Comparison of ENCODE assay signal across 25 cellular contexts in genomic region chr16:9860876-9861275, GRCh38.
A peak's percentile ranks its signal among the peaks of the same experiment; 100 is the strongest.
DNase-seq lines count a peak whose midpoint lies in the region; ATAC-seq, FAIRE-seq and TF ChIP-seq lines count a peak whose summit lies in the region.
"Had no signal": no experiment of that assay in that cellular context is flagged by ENCODE, and none has a peak within 500 bp of the region (broad histone marks: within the 10 kb centered on the region; RNA-seq: fewer than 3 reads in every experiment).

No MANE protein-coding gene starts in this region.

- WGBS in endodermal cell (ENCODE audit: insufficient coverage in 1 of 2, insufficient read length in 1 of 2), 2 experiments: 90 to 95% methylated on average over 2 of the region's 2 CpGs

- H3K36me3 Mint-ChIP-seq in endodermal cell (ENCODE audit: low read depth): no peaks in the 10 kb centered on the region
- H3K36me3 Mint-ChIP-seq: CD4-positive, CD25-positive, alpha-beta regulatory T cell; CD8-positive, alpha-beta memory T cell had no signal

- no peak overlapping the region for H3K27ac ChIP-seq in endodermal cell (ENCODE audit: low read depth, low read length)

- H3K36me3 ChIP-seq in bronchial epithelial cell (ENCODE audit: control insufficient read depth, insufficient read depth, low read length) (no peaks in the 10 kb centered on the region), endodermal cell (ENCODE audit: control insufficient read depth, insufficient read depth, low read length) (no peaks in the 10 kb centered on the region)

- H3K9ac ChIP-seq in endodermal cell (ENCODE audit: extremely low read depth, low read length, poor library complexity, severe bottlenecking): no peak overlapping the region

- DNase-seq in AG10803 (ENCODE audit: low read depth) (peak; percentile 25), NB4 (ENCODE audit: low read depth) (peak; percentile 29), bronchial epithelial cell (ENCODE audit: low read depth) (peak; percentile 31), fibroblast of mammary gland (ENCODE audit: low read depth) (peak; percentile 51), endodermal cell (no peak), KBM-7 (no peak)
- DNase-seq: 8988T; C1 segment of cervical spinal cord; CD4-positive, CD25-positive, alpha-beta regulatory T cell; CD8-positive, alpha-beta memory T cell; COR-L47; DMS 273 treated with DMSO at 0.1 percent for 48 hours; DMS53; DND-41; EL; HFFc6 had no signal

- H3K4me3 ChIP-seq in AG10803 (ENCODE audit: low read length) (no peak overlapping the region), NB4 (ENCODE audit: low read depth, low read length) (no peak overlapping the region), bronchial epithelial cell (ENCODE audit: low read depth, low read length) (no peak overlapping the region), fibroblast of mammary gland (ENCODE audit: control insufficient read depth, low read depth, low read length) (no peak overlapping the region), endodermal cell (ENCODE audit: low read length) (no peak overlapping the region)
- H3K4me3 ChIP-seq: GM23338 had no signal

- FAIRE-seq in bronchial epithelial cell (lab: Jason Lieb, UNC): no peak
- FAIRE-seq: GM12892, GM18507, H54, HepG2 had no signal

- H3K27me3 Mint-ChIP-seq in endodermal cell (ENCODE audit: insufficient read depth): peaks cover 3% of the 10 kb centered on the region
- H3K27me3 Mint-ChIP-seq: CD4-positive, CD25-positive, alpha-beta regulatory T cell had no signal

- no peak overlapping the region for H3K27ac Mint-ChIP-seq in endodermal cell
- H3K27ac Mint-ChIP-seq: B cell; CD4-positive, CD25-positive, alpha-beta regulatory T cell; CD8-positive, alpha-beta memory T cell; GM23338; HFFc6 had no signal

- no peak for ATAC-seq in HG02885 (IDR thresholded peaks at IDR 0.05; ENCODE audit: poor library complexity, unreplicated experiment)
- no peak for ATAC-seq in HG03196 (IDR thresholded peaks at IDR 0.05; ENCODE audit: unreplicated experiment)
- ATAC-seq: GM23338, HCT116, HepG2 had no signal

- in situ Hi-C loops in KBM-7 (cut with MboI; ENCODE audit: low pct_unique_long_range_greater_than_20kb, low sequenced_read_pairs): no loop called here

- H3K27me3 ChIP-seq in bronchial epithelial cell (ENCODE audit: control insufficient read depth, insufficient read depth, low read length): no peaks in the 10 kb centered on the region
- no peaks in the 10 kb centered on the region for H3K27me3 ChIP-seq in endodermal cell (ENCODE audit: control insufficient read depth, insufficient read depth, low read length, poor library complexity, severe bottlenecking)

- H3K9me3 Mint-ChIP-seq in endodermal cell: no peaks in the 10 kb centered on the region
- H3K9me3 Mint-ChIP-seq: GM23338 had no signal

- H3K9me3 ChIP-seq in endodermal cell (ENCODE audit: control insufficient read depth, low read length): no peaks in the 10 kb centered on the region

- H3K4me1 Mint-ChIP-seq in endodermal cell: peaks cover 15% of the 10 kb centered on the region
- H3K4me1 Mint-ChIP-seq: B cell; CD4-positive, CD25-positive, alpha-beta regulatory T cell; CD8-positive, alpha-beta memory T cell had no signal

- no peak overlapping the region for H3K4me3 Mint-ChIP-seq in endodermal cell
- H3K4me3 Mint-ChIP-seq: B cell; CD4-positive, CD25-positive, alpha-beta regulatory T cell; CD8-positive, alpha-beta memory T cell; GM23338; HFFc6 had no signal

- H3K4me1 ChIP-seq in endodermal cell (ENCODE audit: control insufficient read depth, insufficient read depth, low read length): peaks cover 13% of the 10 kb centered on the region

- TF ChIP-seq CTCF in AG10803 (conservative IDR thresholded peaks at IDR 0.05; ENCODE audit: low read length) (no peak), NB4 (IDR thresholded peaks at IDR 0.05; ENCODE audit: low read depth, low read length) (no peak), bronchial epithelial cell (IDR thresholded peaks at IDR 0.05; ENCODE audit: insufficient read depth, low read length, severe bottlenecking) (no peak), fibroblast of mammary gland (conservative IDR thresholded peaks at IDR 0.05; ENCODE audit: control insufficient read depth, insufficient read depth, low read depth, low read length) (no peak), endodermal cell (conservative IDR thresholded peaks at IDR 0.05) (no peak)

- TF ChIP-seq POLR2A in NB4 (IDR thresholded peaks at IDR 0.05; ENCODE audit: extremely low read depth, insufficient read length): no peak

Comparison
In these comparisons a context has a peak if more than half of its experiments do, and no peak if none do; other contexts are left out.
1. DNase-seq: peak in AG10803 (single experiment), NB4 (single experiment), bronchial epithelial cell (single experiment) and fibroblast of mammary gland (single experiment); none in endodermal cell (single experiment) and KBM-7 (single experiment).